13 cellular contexts compared by ENCODE assay signal in genomic region chr6:27141472-27142015, GRCh38.
A peak's percentile ranks its signal among the peaks of the same experiment; 100 is the strongest.
DNase-seq lines count a peak whose midpoint lies in the region; ATAC-seq lines count a peak whose summit lies in the region.
"Had no signal": no experiment of that assay in that cellular context is flagged by ENCODE, and none has a peak within 500 bp of the region (broad histone marks: within the 10 kb centered on the region; RNA-seq: fewer than 3 reads in every experiment).

No MANE protein-coding gene starts in this region.

- peak; percentile 37 for DNase-seq in SIG-M5 treated with dmso at 0.1 percent for 504 hours (lab: John Stamatoyannopoulos, UW; ENCODE audit: unreplicated experiment)
- DNase-seq in SIG-M5 (lab: John Stamatoyannopoulos, UW), result no peak
- no peak for DNase-seq in activated CD4-positive, alpha-beta memory T cell treated with anti-CD3 and anti-CD28 coated beads for 36 hours
- DNase-seq in naive thymus-derived CD8-positive, alpha-beta T cell, result no peak
- no peak for DNase-seq in stimulated activated CD4-positive, alpha-beta T cell treated with anti-CD3 and anti-CD28 coated beads, Interleukin-15, amount 100 ng/mL, for 24 hours
- DNase-seq in EL, result no peak
- DNase-seq: GF-D8, left ventricle myocardium inferior, NCI-H345, psoas muscle, thyroid gland had no signal

- peaks cover 49% of the 10 kb centered on the region for H3K4me1 Mint-ChIP-seq in activated CD4-positive, alpha-beta memory T cell treated with anti-CD3 and anti-CD28 coated beads for 36 hours (ENCODE audit: low read depth)
- H3K4me1 Mint-ChIP-seq in naive thymus-derived CD8-positive, alpha-beta T cell, result peaks cover 17 to 61% (median 45%) of the 10 kb centered on the region in 4 donors

- H3K9me3 Mint-ChIP-seq in activated CD4-positive, alpha-beta memory T cell treated with anti-CD3 and anti-CD28 coated beads for 36 hours, result no peaks in the 10 kb centered on the region
- H3K9me3 Mint-ChIP-seq in naive thymus-derived CD8-positive, alpha-beta T cell, result no peaks in the 10 kb centered on the region

- POLR2A ChIA-PET in activated CD4-positive, alpha-beta memory T cell treated with anti-CD3 and anti-CD28 coated beads for 36 hours (lab: Charles Lee), result no interaction called here
- POLR2A ChIA-PET in naive thymus-derived CD8-positive, alpha-beta T cell (lab: Charles Lee), result interaction anchor here (2.8 to 6.8 kb wide), 2 partner anchors 10 to 14 kb away, joined by 16 to 311 read pairs; a partner anchor contains a TSS

- peaks cover 6% of the 10 kb centered on the region for H3K36me3 Mint-ChIP-seq in activated CD4-positive, alpha-beta memory T cell treated with anti-CD3 and anti-CD28 coated beads for 36 hours
- H3K36me3 Mint-ChIP-seq in naive thymus-derived CD8-positive, alpha-beta T cell, result peaks cover 0 to 5% (median 0%) of the 10 kb centered on the region in 3 donors

- H3K27ac ChIP-seq in HUES6 (ENCODE audit: low read depth, low read length), result no peak overlapping the region; the same call in 1 of the 2 replicates
- H3K27ac ChIP-seq: left ventricle myocardium inferior, psoas muscle, thyroid gland had no signal

- H3K27me3 ChIP-seq in HUES6 (ENCODE audit: control insufficient read depth, insufficient read depth, low read length), result no peaks in the 10 kb centered on the region
- H3K27me3 ChIP-seq: thyroid gland had no signal

- H3K9me3 ChIP-seq in HUES6 (ENCODE audit: control insufficient read depth, insufficient read depth, low read depth, low read length), result no peaks in the 10 kb centered on the region
- H3K9me3 ChIP-seq: left ventricle myocardium inferior, psoas muscle, thyroid gland had no signal

- ATAC-seq in naive thymus-derived CD8-positive, alpha-beta T cell, result no peak
- ATAC-seq in GM19467 (IDR thresholded peaks at IDR 0.05; ENCODE audit: unreplicated experiment), result no peak
- ATAC-seq: psoas muscle had no signal

- H3K4me3 ChIP-seq in HUES6 (ENCODE audit: low read depth, low read length), result peak overlapping the region; percentile 56
- H3K4me3 ChIP-seq: left ventricle myocardium inferior, psoas muscle, thyroid gland had no signal

- H3K27ac Mint-ChIP-seq in activated CD4-positive, alpha-beta memory T cell treated with anti-CD3 and anti-CD28 coated beads for 36 hours, result peak overlapping the region; percentile 83
- H3K27ac Mint-ChIP-seq in naive thymus-derived CD8-positive, alpha-beta T cell, result peak overlapping the region in 3 of 10 donors; percentile 1 to 94 (median 22)

- CTCF ChIA-PET in activated CD4-positive, alpha-beta memory T cell treated with anti-CD3 and anti-CD28 coated beads for 36 hours (lab: Charles Lee), result no interaction called here

- peak overlapping the region; percentile 14 for H3K9ac ChIP-seq in HUES6 (ENCODE audit: low read length)

- no peaks in the 10 kb centered on the region for H3K36me3 ChIP-seq in HUES6 (ENCODE audit: control insufficient read depth, insufficient read depth, low read length)
- H3K36me3 ChIP-seq: thyroid gland had no signal

- H3K4me3 Mint-ChIP-seq in activated CD4-positive, alpha-beta memory T cell treated with anti-CD3 and anti-CD28 coated beads for 36 hours, result peak overlapping the region; percentile 68
- H3K4me3 Mint-ChIP-seq in naive thymus-derived CD8-positive, alpha-beta T cell, result peak overlapping the region in 7 of 10 donors; percentile 3 to 95 (median 50)

- H3K27me3 Mint-ChIP-seq in activated CD4-positive, alpha-beta memory T cell treated with anti-CD3 and anti-CD28 coated beads for 36 hours, result no peaks in the 10 kb centered on the region
- H3K27me3 Mint-ChIP-seq in naive thymus-derived CD8-positive, alpha-beta T cell, result no peaks in the 10 kb centered on the region

- intact Hi-C loops in activated CD4-positive, alpha-beta memory T cell treated with anti-CD3 and anti-CD28 coated beads for 36 hours (cut with micrococcal nuclease), result loop anchor here (10.0 kb wide), 1 partner anchor 1723 kb away; no protein-coding TSS in a partner anchor

- H3K4me1 ChIP-seq in HUES6 (ENCODE audit: control insufficient read depth, insufficient read depth, low read length), result peaks cover 28% of the 10 kb centered on the region
- H3K4me1 ChIP-seq: psoas muscle had no signal
